15 cellular contexts compared by ENCODE assay signal in the genomic region with DNA sequence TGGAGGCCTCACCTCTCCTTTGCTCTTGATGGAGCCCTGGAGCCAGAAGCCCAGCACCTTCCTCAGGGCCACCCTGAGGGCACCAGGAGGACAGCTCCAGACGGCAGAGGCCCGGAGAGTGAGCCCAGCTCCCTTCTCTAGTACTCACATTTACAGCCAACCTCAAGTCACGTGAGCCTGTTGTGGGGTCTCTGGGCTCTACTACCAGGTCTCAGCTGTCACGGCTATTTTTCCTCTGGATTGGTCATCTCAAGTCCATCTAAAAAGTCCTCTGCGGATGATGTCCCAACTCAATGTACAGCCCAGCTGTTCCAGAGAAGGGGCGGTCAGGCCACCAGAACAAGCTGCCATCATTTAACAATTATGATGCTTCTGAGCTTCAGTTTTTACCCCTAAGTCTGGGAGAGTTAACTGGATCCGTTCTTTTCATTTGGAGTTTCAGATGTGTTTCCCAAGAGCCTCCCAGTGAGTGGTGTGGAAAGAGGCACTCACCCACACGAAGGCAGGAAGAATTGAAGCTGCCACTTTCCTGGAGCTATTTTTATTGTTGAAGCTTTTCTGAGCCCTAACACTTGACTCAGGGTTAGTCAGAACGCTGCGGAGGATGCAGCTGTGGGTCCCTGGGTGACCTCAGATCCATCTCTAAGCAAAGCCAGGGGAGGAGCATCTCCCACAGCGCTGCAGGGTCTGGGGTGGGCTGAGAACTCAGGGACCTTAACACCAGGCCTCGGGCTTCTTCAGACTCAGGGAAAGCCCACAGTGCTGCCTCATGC.
A peak's percentile ranks its signal among the peaks of the same experiment; 100 is the strongest.
DNase-seq lines count a peak whose midpoint lies in the region; ATAC-seq, FAIRE-seq and TF ChIP-seq lines count a peak whose summit lies in the region.
"Had no signal": no experiment of that assay in that cellular context is flagged by ENCODE, and none has a peak within 500 bp of the region (broad histone marks: within the 10 kb centered on the region; RNA-seq: fewer than 3 reads in every experiment).

No MANE protein-coding gene starts in this region.

- no peak for TF ChIP-seq CTCF in AG09309 (IDR thresholded peaks at IDR 0.05; ENCODE audit: control insufficient read depth, insufficient read depth, low read depth, low read length, missing control alignments)
- no peak for TF ChIP-seq CTCF in choroid plexus epithelial cell (conservative IDR thresholded peaks at IDR 0.05; ENCODE audit: low read depth, low read length)

- FAIRE-seq in GM12892 (lab: Jason Lieb, UNC) = no peak

- DNase-seq in AG09309 (ENCODE audit: low read depth) (peak; percentile 72), LHCN-M2 (ENCODE audit: low read depth) (peak; percentile 89), choroid plexus epithelial cell (ENCODE audit: low read depth) (peak; percentile 3), non-pigmented ciliary epithelial cell (ENCODE audit: low read depth) (peak; percentile 30), NCI-H1048 (lab: John Stamatoyannopoulos, UW) (no peak), GM12892 (ENCODE audit: insufficient read length) (no peak)
- DNase-seq: activated naive CD8-positive, alpha-beta T cell treated with anti-CD3 and anti-CD28 coated beads, Interleukin-2, amount 10 ng/mL, durations not matched to agents 7 days and 5 days; BE2C; dorsolateral prefrontal cortex; heart left ventricle; NCI-H1930 had no signal

- no peak for TF ChIP-seq POLR2A in GM12892 (IDR thresholded peaks at IDR 0.05; ENCODE audit: low read depth, low read length)

- ATAC-seq in GM21526 (IDR thresholded peaks at IDR 0.05; ENCODE audit: low FRiP score, unreplicated experiment) = no peak
- no peak for ATAC-seq in HG03280 (IDR thresholded peaks at IDR 0.05; ENCODE audit: unreplicated experiment)
- ATAC-seq: heart left ventricle, left lobe of liver had no signal

- H3K4me3 ChIP-seq in AG09309 (ENCODE audit: control insufficient read depth, low read depth, low read length) (no peak overlapping the region), choroid plexus epithelial cell (ENCODE audit: low read depth, low read length) (no peak overlapping the region)
- H3K4me3 ChIP-seq: dorsolateral prefrontal cortex, heart left ventricle, SK-N-MC had no signal

Comparison
In these comparisons a context has a peak if more than half of its experiments do, and no peak if none do; other contexts are left out.
1. DNase-seq: peak in AG09309 (single experiment), LHCN-M2 (single experiment), choroid plexus epithelial cell (single experiment) and non-pigmented ciliary epithelial cell (single experiment); none in NCI-H1048 (single experiment) and GM12892 (single experiment).